In genomic region chr5:159337291-159337974, GRCh38 we compare ENCODE assay signal across 8 cellular contexts. TPM values are rescaled to one million over a fixed set of nuclear protein-coding genes. Genes with fewer than 3 reads are reported as not detected.
A peak's percentile ranks its signal among the peaks of the same experiment; 100 is the strongest.
DNase-seq lines count a peak whose midpoint lies in the region; ATAC-seq and TF ChIP-seq lines count a peak whose summit lies in the region.

No MANE protein-coding gene starts in this region.

- no peak overlapping the region for H3K4me3 ChIP-seq in BE2C (ENCODE audit: low read depth, low read length)

- H3K9me3 ChIP-seq in BE2C: no peaks in the 10 kb centered on the region

- no peak for ATAC-seq in HG02852 (IDR thresholded peaks at IDR 0.05; ENCODE audit: unreplicated experiment)
- no peak for ATAC-seq in omental fat pad (ENCODE audit: low FRiP score)

- no peaks in the 10 kb centered on the region for H3K9me3 Mint-ChIP-seq in activated T-cell treated with anti-CD3 and anti-CD28 coated beads, Interleukin-2, amount 50 U/mL, for 24 hours

- H3K36me3 Mint-ChIP-seq in activated T-cell treated with anti-CD3 and anti-CD28 coated beads, Interleukin-2, amount 50 U/mL, for 24 hours (ENCODE audit: low read depth): no peaks in the 10 kb centered on the region

- no peaks in the 10 kb centered on the region for H3K27me3 Mint-ChIP-seq in activated T-cell treated with anti-CD3 and anti-CD28 coated beads, Interleukin-2, amount 50 U/mL, for 24 hours

- H3K4me3 Mint-ChIP-seq in activated T-cell treated with anti-CD3 and anti-CD28 coated beads, Interleukin-2, amount 50 U/mL, for 24 hours: no peak overlapping the region

- peaks cover 58% of the 10 kb centered on the region for H3K4me1 Mint-ChIP-seq in activated T-cell treated with anti-CD3 and anti-CD28 coated beads, Interleukin-2, amount 50 U/mL, for 24 hours (ENCODE audit: low read depth)

- no peak for TF ChIP-seq CTCF in BE2C (IDR thresholded peaks at IDR 0.05; ENCODE audit: low read depth, low read length)
- TF ChIP-seq CTCF in omental fat pad (IDR thresholded peaks at IDR 0.05): no peak

- H3K27ac Mint-ChIP-seq in activated T-cell treated with anti-CD3 and anti-CD28 coated beads, Interleukin-2, amount 50 U/mL, for 24 hours: peak overlapping the region; percentile 55

- H3K36me3 ChIP-seq in BE2C: no peaks in the 10 kb centered on the region

- DNase-seq in CD1c-positive myeloid dendritic cell (ENCODE audit: extremely low spot score) (peak; percentile 71), NCI-H226 (peak; percentile 92), glomerular visceral epithelial cell (ENCODE audit: extremely low spot score) (peak; percentile 47), C1 segment of cervical spinal cord (lab: John Stamatoyannopoulos, UW) (no peak), BE2C (no peak), omental fat pad (ENCODE audit: low spot score) (no peak)
- no peak for DNase-seq in activated T-cell treated with anti-CD3 and anti-CD28 coated beads, Interleukin-2, amount 50 U/mL, for 24 hours

- peaks cover 11% of the 10 kb centered on the region for H3K27me3 ChIP-seq in BE2C

- no peaks in the 10 kb centered on the region; the same call in none of the 2 replicates for H3K4me1 ChIP-seq in BE2C

RNA-seq across cellular contexts. Expression of gene IL12B, which starts 7.1 kb away (rescaled TPM):
- polyA plus RNA-seq in BE2C (2012; ENCODE audit: insufficient read depth, insufficient read length, low read depth): not detected
- total RNA-seq in omental fat pad: not detected

Comparison
In these comparisons a context has a peak if more than half of its experiments do, and no peak if none do; other contexts are left out.
1. DNase-seq: peak in CD1c-positive myeloid dendritic cell (single experiment), NCI-H226 (single experiment) and glomerular visceral epithelial cell (single experiment); none in activated T-cell treated with anti-CD3 and anti-CD28 coated beads, Interleukin-2, amount 50 U/mL, for 24 hours (single experiment), C1 segment of cervical spinal cord (0 of 14), BE2C (single experiment) and omental fat pad (single experiment).